Comparison of ENCODE assay signal across 1 cellular context in the genomic region with DNA sequence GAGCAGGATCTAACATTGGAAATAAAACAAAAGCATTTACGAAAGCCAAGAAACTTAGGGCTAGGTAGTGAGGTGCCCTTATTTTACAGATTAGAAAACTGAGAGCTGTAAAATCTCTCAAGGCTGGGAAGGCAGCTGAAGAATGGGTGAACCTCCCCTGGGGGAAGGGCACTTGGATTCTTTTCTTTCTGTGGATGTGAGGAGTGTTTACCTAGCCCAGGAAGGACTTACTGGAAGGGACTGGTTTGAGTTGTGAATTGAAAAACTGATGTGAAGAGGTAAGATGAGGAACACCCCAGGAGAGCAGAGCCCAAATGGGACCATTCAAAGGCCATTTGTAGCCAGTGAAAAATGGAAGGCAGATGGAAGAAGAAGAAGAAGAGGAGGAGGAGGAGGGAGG.
TF ChIP-seq lines count a peak whose summit lies in the region.

No MANE protein-coding gene starts in this region.

TF ChIP-seq in GM23338, 12 proteins besides CTCF, POLR2A, EP300 and RAD21 (continued from another document):
- TF ChIP-seq, protein P1, sequence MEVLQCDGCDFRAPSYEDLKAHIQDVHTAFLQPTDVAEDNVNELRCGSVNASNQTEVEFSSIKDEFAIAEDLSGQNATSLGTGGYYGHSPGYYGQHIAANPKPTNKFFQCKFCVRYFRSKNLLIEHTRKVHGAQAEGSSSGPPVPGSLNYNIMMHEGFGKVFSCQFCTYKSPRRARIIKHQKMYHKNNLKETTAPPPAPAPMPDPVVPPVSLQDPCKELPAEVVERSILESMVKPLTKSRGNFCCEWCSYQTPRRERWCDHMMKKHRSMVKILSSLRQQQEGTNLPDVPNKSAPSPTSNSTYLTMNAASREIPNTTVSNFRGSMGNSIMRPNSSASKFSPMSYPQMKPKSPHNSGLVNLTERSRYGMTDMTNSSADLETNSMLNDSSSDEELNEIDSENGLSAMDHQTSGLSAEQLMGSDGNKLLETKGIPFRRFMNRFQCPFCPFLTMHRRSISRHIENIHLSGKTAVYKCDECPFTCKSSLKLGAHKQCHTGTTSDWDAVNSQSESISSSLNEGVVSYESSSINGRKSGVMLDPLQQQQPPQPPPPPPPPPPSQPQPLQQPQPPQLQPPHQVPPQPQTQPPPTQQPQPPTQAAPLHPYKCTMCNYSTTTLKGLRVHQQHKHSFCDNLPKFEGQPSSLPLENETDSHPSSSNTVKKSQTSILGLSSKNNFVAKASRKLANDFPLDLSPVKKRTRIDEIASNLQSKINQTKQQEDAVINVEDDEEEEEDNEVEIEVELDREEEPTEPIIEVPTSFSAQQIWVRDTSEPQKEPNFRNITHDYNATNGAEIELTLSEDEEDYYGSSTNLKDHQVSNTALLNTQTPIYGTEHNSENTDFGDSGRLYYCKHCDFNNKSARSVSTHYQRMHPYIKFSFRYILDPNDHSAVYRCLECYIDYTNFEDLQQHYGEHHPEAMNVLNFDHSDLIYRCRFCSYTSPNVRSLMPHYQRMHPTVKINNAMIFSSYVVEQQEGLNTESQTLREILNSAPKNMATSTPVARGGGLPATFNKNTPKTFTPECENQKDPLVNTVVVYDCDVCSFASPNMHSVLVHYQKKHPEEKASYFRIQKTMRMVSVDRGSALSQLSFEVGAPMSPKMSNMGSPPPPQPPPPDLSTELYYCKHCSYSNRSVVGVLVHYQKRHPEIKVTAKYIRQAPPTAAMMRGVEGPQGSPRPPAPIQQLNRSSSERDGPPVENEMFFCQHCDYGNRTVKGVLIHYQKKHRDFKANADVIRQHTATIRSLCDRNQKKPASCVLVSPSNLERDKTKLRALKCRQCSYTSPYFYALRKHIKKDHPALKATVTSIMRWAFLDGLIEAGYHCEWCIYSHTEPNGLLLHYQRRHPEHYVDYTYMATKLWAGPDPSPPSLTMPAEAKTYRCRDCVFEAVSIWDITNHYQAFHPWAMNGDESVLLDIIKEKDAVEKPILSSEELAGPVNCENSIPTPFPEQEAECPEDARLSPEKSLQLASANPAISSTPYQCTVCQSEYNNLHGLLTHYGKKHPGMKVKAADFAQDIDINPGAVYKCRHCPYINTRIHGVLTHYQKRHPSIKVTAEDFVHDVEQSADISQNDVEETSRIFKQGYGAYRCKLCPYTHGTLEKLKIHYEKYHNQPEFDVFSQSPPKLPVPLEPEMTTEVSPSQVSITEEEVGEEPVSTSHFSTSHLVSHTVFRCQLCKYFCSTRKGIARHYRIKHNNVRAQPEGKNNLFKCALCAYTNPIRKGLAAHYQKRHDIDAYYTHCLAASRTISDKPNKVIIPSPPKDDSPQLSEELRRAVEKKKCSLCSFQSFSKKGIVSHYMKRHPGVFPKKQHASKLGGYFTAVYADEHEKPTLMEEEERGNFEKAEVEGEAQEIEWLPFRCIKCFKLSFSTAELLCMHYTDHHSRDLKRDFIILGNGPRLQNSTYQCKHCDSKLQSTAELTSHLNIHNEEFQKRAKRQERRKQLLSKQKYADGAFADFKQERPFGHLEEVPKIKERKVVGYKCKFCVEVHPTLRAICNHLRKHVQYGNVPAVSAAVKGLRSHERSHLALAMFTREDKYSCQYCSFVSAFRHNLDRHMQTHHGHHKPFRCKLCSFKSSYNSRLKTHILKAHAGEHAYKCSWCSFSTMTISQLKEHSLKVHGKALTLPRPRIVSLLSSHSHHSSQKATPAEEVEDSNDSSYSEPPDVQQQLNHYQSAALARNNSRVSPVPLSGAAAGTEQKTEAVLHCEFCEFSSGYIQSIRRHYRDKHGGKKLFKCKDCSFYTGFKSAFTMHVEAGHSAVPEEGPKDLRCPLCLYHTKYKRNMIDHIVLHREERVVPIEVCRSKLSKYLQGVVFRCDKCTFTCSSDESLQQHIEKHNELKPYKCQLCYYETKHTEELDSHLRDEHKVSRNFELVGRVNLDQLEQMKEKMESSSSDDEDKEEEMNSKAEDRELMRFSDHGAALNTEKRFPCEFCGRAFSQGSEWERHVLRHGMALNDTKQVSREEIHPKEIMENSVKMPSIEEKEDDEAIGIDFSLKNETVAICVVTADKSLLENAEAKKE (CRISPR knock-in tag; IDR thresholded peaks at IDR 0.05) = no peak
- TF ChIP-seq, protein P2, sequence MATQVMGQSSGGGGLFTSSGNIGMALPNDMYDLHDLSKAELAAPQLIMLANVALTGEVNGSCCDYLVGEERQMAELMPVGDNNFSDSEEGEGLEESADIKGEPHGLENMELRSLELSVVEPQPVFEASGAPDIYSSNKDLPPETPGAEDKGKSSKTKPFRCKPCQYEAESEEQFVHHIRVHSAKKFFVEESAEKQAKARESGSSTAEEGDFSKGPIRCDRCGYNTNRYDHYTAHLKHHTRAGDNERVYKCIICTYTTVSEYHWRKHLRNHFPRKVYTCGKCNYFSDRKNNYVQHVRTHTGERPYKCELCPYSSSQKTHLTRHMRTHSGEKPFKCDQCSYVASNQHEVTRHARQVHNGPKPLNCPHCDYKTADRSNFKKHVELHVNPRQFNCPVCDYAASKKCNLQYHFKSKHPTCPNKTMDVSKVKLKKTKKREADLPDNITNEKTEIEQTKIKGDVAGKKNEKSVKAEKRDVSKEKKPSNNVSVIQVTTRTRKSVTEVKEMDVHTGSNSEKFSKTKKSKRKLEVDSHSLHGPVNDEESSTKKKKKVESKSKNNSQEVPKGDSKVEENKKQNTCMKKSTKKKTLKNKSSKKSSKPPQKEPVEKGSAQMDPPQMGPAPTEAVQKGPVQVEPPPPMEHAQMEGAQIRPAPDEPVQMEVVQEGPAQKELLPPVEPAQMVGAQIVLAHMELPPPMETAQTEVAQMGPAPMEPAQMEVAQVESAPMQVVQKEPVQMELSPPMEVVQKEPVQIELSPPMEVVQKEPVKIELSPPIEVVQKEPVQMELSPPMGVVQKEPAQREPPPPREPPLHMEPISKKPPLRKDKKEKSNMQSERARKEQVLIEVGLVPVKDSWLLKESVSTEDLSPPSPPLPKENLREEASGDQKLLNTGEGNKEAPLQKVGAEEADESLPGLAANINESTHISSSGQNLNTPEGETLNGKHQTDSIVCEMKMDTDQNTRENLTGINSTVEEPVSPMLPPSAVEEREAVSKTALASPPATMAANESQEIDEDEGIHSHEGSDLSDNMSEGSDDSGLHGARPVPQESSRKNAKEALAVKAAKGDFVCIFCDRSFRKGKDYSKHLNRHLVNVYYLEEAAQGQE (IDR thresholded peaks at IDR 0.05; ENCODE audit: unreplicated experiment) = no peak
- TF ChIP-seq NANOG (IDR thresholded peaks at IDR 0.05; ENCODE audit: borderline replicate concordance) (no peak), JUNB (IDR thresholded peaks at IDR 0.05; ENCODE audit: unreplicated experiment) (no peak), EZH2phosphoT487 (IDR thresholded peaks at IDR 0.05; ENCODE audit: unreplicated experiment) (no peak)
